ENCODE assay signal across 1 cellular context in the genomic region with DNA sequence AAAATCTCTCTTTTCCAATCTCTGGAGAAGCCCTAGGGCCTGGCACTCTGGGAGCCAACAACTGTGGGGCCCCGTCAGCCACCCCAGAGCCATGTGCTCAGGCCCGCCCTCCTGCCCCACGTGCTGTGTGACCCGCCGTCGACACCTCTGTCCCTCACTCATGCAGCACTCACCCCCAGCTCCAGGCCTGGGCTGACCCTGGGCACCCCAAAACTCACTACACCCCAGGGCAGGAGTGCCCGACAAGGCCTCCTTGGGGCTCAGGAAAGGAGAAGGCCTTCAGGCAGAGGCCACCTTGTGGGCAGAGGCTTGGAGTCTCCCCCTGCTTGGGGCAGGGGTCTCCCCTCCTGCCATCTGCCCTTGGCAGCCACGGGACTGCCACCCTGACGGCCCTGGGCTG.
A peak's percentile ranks its signal among the peaks of the same experiment; 100 is the strongest.
TF ChIP-seq lines count a peak whose summit lies in the region.

No MANE protein-coding gene starts in this region.

TF ChIP-seq in K562, 482 proteins besides CTCF, POLR2A, EP300 and RAD21 (continues in another document):
- TF ChIP-seq SMARCC2 (IDR thresholded peaks at IDR 0.05; ENCODE audit: low read depth), result no peak
- TF ChIP-seq, protein P1, sequence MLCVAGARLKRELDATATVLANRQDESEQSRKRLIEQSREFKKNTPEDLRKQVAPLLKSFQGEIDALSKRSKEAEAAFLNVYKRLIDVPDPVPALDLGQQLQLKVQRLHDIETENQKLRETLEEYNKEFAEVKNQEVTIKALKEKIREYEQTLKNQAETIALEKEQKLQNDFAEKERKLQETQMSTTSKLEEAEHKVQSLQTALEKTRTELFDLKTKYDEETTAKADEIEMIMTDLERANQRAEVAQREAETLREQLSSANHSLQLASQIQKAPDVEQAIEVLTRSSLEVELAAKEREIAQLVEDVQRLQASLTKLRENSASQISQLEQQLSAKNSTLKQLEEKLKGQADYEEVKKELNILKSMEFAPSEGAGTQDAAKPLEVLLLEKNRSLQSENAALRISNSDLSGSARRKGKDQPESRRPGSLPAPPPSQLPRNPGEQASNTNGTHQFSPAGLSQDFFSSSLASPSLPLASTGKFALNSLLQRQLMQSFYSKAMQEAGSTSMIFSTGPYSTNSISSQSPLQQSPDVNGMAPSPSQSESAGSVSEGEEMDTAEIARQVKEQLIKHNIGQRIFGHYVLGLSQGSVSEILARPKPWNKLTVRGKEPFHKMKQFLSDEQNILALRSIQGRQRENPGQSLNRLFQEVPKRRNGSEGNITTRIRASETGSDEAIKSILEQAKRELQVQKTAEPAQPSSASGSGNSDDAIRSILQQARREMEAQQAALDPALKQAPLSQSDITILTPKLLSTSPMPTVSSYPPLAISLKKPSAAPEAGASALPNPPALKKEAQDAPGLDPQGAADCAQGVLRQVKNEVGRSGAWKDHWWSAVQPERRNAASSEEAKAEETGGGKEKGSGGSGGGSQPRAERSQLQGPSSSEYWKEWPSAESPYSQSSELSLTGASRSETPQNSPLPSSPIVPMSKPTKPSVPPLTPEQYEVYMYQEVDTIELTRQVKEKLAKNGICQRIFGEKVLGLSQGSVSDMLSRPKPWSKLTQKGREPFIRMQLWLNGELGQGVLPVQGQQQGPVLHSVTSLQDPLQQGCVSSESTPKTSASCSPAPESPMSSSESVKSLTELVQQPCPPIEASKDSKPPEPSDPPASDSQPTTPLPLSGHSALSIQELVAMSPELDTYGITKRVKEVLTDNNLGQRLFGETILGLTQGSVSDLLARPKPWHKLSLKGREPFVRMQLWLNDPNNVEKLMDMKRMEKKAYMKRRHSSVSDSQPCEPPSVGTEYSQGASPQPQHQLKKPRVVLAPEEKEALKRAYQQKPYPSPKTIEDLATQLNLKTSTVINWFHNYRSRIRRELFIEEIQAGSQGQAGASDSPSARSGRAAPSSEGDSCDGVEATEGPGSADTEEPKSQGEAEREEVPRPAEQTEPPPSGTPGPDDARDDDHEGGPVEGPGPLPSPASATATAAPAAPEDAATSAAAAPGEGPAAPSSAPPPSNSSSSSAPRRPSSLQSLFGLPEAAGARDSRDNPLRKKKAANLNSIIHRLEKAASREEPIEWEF (CRISPR knock-in tag; IDR thresholded peaks at IDR 0.05), result no peak
- TF ChIP-seq, protein P2, sequence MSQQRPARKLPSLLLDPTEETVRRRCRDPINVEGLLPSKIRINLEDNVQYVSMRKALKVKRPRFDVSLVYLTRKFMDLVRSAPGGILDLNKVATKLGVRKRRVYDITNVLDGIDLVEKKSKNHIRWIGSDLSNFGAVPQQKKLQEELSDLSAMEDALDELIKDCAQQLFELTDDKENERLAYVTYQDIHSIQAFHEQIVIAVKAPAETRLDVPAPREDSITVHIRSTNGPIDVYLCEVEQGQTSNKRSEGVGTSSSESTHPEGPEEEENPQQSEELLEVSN (IDR thresholded peaks at IDR 0.05; ENCODE audit: borderline replicate concordance in 1 of 2, extremely low read depth in 1 of 2, insufficient read depth in 1 of 2, insufficient read length in 1 of 2, low read depth in 1 of 2, low read length in 1 of 2, poor library complexity in 1 of 2, severe bottlenecking in 1 of 2), result peak in 1 of 2 experiments; percentile 66
- TF ChIP-seq TAF9B (IDR thresholded peaks at IDR 0.05; ENCODE audit: partially characterized antibody), result no peak
- no peak for TF ChIP-seq CBFB (CRISPR knock-in tag; IDR thresholded peaks at IDR 0.05)
- no peak for TF ChIP-seq MCM3 (IDR thresholded peaks at IDR 0.05)
- TF ChIP-seq SNIP1 (IDR thresholded peaks at IDR 0.05; ENCODE audit: low read depth), result no peak
- TF ChIP-seq TEAD4 (IDR thresholded peaks at IDR 0.05; ENCODE audit: low read length), result no peak
- TF ChIP-seq TEAD4 (CRISPR knock-in tag; IDR thresholded peaks at IDR 0.05; ENCODE audit: borderline replicate concordance), result no peak
- TF ChIP-seq DDX20 (tag; IDR thresholded peaks at IDR 0.05; ENCODE audit: low read depth), result no peak
- no peak for TF ChIP-seq HIVEP1 (CRISPR knock-in tag; IDR thresholded peaks at IDR 0.05)
- no peak for TF ChIP-seq HNRNPUL1 (IDR thresholded peaks at IDR 0.05; ENCODE audit: low read length)
- TF ChIP-seq CAMTA2 (CRISPR knock-in tag; conservative IDR thresholded peaks at IDR 0.05), result no peak
- no peak for TF ChIP-seq ZC3H11A (IDR thresholded peaks at IDR 0.05; ENCODE audit: low read depth, low read length)
- TF ChIP-seq TRIM28 (IDR thresholded peaks at IDR 0.05), result no peak
- TF ChIP-seq SP1 (CRISPR knock-in tag; IDR thresholded peaks at IDR 0.05), result no peak
- TF ChIP-seq, protein P3, sequence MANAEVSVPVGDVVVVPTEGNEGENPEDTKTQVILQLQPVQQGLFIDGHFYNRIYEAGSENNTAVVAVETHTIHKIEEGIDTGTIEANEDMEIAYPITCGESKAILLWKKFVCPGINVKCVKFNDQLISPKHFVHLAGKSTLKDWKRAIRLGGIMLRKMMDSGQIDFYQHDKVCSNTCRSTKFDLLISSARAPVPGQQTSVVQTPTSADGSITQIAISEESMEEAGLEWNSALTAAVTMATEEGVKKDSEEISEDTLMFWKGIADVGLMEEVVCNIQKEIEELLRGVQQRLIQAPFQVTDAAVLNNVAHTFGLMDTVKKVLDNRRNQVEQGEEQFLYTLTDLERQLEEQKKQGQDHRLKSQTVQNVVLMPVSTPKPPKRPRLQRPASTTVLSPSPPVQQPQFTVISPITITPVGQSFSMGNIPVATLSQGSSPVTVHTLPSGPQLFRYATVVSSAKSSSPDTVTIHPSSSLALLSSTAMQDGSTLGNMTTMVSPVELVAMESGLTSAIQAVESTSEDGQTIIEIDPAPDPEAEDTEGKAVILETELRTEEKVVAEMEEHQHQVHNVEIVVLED (CRISPR knock-in tag; IDR thresholded peaks at IDR 0.05), result no peak
- no peak for TF ChIP-seq ETV1 (tag; conservative IDR thresholded peaks at IDR 0.05; ENCODE audit: low read depth)
- no peak for TF ChIP-seq RAD51 (IDR thresholded peaks at IDR 0.05; ENCODE audit: borderline replicate concordance, low read depth)
- no peak for TF ChIP-seq KAT7 (CRISPR knock-in tag; IDR thresholded peaks at IDR 0.05; ENCODE audit: borderline replicate concordance)
- TF ChIP-seq ATF1 (CRISPR knock-in tag; IDR thresholded peaks at IDR 0.05), result no peak
- TF ChIP-seq ATF1 (tag; IDR thresholded peaks at IDR 0.05), result no peak
- TF ChIP-seq ARNT (IDR thresholded peaks at IDR 0.05), result no peak
- no peak for TF ChIP-seq RFX1 (IDR thresholded peaks at IDR 0.05)
- no peak for TF ChIP-seq OTX1 (CRISPR knock-in tag; IDR thresholded peaks at IDR 0.05)
- TF ChIP-seq NCOA6 (IDR thresholded peaks at IDR 0.05), result no peak
- TF ChIP-seq NEUROD1 (IDR thresholded peaks at IDR 0.05; ENCODE audit: borderline replicate concordance, low read depth, low read length, partially characterized antibody), result no peak
- peak; percentile 13 for TF ChIP-seq FIP1L1 (IDR thresholded peaks at IDR 0.05; ENCODE audit: low read depth, low read length, poor library complexity, severe bottlenecking)
- TF ChIP-seq, protein P4, sequence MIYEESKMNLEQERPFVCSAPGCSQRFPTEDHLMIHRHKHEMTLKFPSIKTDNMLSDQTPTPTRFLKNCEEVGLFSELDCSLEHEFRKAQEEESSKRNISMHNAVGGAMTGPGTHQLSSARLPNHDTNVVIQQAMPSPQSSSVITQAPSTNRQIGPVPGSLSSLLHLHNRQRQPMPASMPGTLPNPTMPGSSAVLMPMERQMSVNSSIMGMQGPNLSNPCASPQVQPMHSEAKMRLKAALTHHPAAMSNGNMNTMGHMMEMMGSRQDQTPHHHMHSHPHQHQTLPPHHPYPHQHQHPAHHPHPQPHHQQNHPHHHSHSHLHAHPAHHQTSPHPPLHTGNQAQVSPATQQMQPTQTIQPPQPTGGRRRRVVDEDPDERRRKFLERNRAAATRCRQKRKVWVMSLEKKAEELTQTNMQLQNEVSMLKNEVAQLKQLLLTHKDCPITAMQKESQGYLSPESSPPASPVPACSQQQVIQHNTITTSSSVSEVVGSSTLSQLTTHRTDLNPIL (CRISPR knock-in tag; IDR thresholded peaks at IDR 0.05), result no peak
- TF ChIP-seq L3MBTL2 (IDR thresholded peaks at IDR 0.05), result 0 out of 2 replicates have a peak, but pooled peaks have one; percentile 13
- no peak for TF ChIP-seq GABPB1 (CRISPR knock-in tag; IDR thresholded peaks at IDR 0.05)
- TF ChIP-seq ZNF263 (CRISPR knock-in tag; IDR thresholded peaks at IDR 0.05; ENCODE audit: borderline replicate concordance), result no peak
- TF ChIP-seq NR2C1 (IDR thresholded peaks at IDR 0.05), result no peak
- TF ChIP-seq NR2C1 (tag; IDR thresholded peaks at IDR 0.05), result no peak
- TF ChIP-seq RUNX1 (IDR thresholded peaks at IDR 0.05; ENCODE audit: low read depth), result no peak
- TF ChIP-seq HDAC2 (IDR thresholded peaks at IDR 0.05), result no peak
- TF ChIP-seq ZNF76 (CRISPR knock-in tag; IDR thresholded peaks at IDR 0.05; ENCODE audit: borderline replicate concordance), result no peak
- TF ChIP-seq, protein P5, sequence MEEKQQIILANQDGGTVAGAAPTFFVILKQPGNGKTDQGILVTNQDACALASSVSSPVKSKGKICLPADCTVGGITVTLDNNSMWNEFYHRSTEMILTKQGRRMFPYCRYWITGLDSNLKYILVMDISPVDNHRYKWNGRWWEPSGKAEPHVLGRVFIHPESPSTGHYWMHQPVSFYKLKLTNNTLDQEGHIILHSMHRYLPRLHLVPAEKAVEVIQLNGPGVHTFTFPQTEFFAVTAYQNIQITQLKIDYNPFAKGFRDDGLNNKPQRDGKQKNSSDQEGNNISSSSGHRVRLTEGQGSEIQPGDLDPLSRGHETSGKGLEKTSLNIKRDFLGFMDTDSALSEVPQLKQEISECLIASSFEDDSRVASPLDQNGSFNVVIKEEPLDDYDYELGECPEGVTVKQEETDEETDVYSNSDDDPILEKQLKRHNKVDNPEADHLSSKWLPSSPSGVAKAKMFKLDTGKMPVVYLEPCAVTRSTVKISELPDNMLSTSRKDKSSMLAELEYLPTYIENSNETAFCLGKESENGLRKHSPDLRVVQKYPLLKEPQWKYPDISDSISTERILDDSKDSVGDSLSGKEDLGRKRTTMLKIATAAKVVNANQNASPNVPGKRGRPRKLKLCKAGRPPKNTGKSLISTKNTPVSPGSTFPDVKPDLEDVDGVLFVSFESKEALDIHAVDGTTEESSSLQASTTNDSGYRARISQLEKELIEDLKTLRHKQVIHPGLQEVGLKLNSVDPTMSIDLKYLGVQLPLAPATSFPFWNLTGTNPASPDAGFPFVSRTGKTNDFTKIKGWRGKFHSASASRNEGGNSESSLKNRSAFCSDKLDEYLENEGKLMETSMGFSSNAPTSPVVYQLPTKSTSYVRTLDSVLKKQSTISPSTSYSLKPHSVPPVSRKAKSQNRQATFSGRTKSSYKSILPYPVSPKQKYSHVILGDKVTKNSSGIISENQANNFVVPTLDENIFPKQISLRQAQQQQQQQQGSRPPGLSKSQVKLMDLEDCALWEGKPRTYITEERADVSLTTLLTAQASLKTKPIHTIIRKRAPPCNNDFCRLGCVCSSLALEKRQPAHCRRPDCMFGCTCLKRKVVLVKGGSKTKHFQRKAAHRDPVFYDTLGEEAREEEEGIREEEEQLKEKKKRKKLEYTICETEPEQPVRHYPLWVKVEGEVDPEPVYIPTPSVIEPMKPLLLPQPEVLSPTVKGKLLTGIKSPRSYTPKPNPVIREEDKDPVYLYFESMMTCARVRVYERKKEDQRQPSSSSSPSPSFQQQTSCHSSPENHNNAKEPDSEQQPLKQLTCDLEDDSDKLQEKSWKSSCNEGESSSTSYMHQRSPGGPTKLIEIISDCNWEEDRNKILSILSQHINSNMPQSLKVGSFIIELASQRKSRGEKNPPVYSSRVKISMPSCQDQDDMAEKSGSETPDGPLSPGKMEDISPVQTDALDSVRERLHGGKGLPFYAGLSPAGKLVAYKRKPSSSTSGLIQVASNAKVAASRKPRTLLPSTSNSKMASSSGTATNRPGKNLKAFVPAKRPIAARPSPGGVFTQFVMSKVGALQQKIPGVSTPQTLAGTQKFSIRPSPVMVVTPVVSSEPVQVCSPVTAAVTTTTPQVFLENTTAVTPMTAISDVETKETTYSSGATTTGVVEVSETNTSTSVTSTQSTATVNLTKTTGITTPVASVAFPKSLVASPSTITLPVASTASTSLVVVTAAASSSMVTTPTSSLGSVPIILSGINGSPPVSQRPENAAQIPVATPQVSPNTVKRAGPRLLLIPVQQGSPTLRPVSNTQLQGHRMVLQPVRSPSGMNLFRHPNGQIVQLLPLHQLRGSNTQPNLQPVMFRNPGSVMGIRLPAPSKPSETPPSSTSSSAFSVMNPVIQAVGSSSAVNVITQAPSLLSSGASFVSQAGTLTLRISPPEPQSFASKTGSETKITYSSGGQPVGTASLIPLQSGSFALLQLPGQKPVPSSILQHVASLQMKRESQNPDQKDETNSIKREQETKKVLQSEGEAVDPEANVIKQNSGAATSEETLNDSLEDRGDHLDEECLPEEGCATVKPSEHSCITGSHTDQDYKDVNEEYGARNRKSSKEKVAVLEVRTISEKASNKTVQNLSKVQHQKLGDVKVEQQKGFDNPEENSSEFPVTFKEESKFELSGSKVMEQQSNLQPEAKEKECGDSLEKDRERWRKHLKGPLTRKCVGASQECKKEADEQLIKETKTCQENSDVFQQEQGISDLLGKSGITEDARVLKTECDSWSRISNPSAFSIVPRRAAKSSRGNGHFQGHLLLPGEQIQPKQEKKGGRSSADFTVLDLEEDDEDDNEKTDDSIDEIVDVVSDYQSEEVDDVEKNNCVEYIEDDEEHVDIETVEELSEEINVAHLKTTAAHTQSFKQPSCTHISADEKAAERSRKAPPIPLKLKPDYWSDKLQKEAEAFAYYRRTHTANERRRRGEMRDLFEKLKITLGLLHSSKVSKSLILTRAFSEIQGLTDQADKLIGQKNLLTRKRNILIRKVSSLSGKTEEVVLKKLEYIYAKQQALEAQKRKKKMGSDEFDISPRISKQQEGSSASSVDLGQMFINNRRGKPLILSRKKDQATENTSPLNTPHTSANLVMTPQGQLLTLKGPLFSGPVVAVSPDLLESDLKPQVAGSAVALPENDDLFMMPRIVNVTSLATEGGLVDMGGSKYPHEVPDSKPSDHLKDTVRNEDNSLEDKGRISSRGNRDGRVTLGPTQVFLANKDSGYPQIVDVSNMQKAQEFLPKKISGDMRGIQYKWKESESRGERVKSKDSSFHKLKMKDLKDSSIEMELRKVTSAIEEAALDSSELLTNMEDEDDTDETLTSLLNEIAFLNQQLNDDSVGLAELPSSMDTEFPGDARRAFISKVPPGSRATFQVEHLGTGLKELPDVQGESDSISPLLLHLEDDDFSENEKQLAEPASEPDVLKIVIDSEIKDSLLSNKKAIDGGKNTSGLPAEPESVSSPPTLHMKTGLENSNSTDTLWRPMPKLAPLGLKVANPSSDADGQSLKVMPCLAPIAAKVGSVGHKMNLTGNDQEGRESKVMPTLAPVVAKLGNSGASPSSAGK (IDR thresholded peaks at IDR 0.05), result 0 out of 2 replicates have a peak, but pooled peaks have one; percentile 38
- no peak for TF ChIP-seq MCM2 (IDR thresholded peaks at IDR 0.05; ENCODE audit: low read depth)
- TF ChIP-seq, protein P6, sequence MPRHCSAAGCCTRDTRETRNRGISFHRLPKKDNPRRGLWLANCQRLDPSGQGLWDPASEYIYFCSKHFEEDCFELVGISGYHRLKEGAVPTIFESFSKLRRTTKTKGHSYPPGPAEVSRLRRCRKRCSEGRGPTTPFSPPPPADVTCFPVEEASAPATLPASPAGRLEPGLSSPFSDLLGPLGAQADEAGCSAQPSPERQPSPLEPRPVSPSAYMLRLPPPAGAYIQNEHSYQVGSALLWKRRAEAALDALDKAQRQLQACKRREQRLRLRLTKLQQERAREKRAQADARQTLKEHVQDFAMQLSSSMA (CRISPR knock-in tag; IDR thresholded peaks at IDR 0.05), result no peak
- TF ChIP-seq HCFC1 (IDR thresholded peaks at IDR 0.05; ENCODE audit: low read depth, low read length), result no peak
- no peak for TF ChIP-seq ZNF668 (CRISPR knock-in tag; IDR thresholded peaks at IDR 0.05)
